ENCODE assay signal across 24 cellular contexts in genomic region chr1:156428772-156429288, GRCh38. TPM values are rescaled to one million over a fixed set of nuclear protein-coding genes. Genes with fewer than 3 reads are reported as not detected.
DNase-seq lines count a peak whose midpoint lies in the region; FAIRE-seq and TF ChIP-seq lines count a peak whose summit lies in the region.
"Had no signal": no experiment of that assay in that cellular context is flagged by ENCODE, and none has a peak within 500 bp of the region (broad histone marks: within the 10 kb centered on the region; RNA-seq: fewer than 3 reads in every experiment).

No MANE protein-coding gene starts in this region.

- TF ChIP-seq CTCF in kidney (IDR thresholded peaks at IDR 0.05; ENCODE audit: borderline replicate concordance, extremely low read depth, insufficient read depth) (no peak), suprapubic skin (IDR thresholded peaks at IDR 0.05) (no peak)

- FAIRE-seq in kidney (lab: Jason Lieb, UNC), result no peak
- FAIRE-seq: GM12878 had no signal

- H3K9me3 ChIP-seq in kidney (ENCODE audit: control insufficient read depth in 1 of 2, low read length in 2 of 2) (no peaks in the 10 kb centered on the region), suprapubic skin (no peaks in the 10 kb centered on the region)
- H3K9me3 ChIP-seq: BE2C had no signal

- H3K4me3 ChIP-seq in kidney (ENCODE audit: low read length in 2 of 2), result no peak overlapping the region
- H3K4me3 ChIP-seq in suprapubic skin, result no peak overlapping the region
- H3K4me3 ChIP-seq: GM12878, GM23248, SK-N-MC had no signal

- WGBS in suprapubic skin, result 12% methylated on average over 4 of the region's 4 CpGs

- H3K4me1 ChIP-seq in kidney (ENCODE audit: control insufficient read depth in 1 of 2, insufficient read depth in 1 of 2, low read depth in 1 of 2, low read length in 2 of 2) (no peaks in the 10 kb centered on the region), suprapubic skin (no peaks in the 10 kb centered on the region)
- H3K4me1 ChIP-seq: BE2C had no signal

- H3K27ac ChIP-seq in cingulate gyrus (ENCODE audit: low read depth, low read length), result peak overlapping the region; percentile 85
- no peak overlapping the region for H3K27ac ChIP-seq in kidney (ENCODE audit: low read depth in 2 of 2, low read length in 2 of 2)
- H3K27ac ChIP-seq in substantia nigra (ENCODE audit: low read depth, low read length, poor library complexity, severe bottlenecking), result peak overlapping the region; percentile 47
- no peak overlapping the region for H3K27ac ChIP-seq in suprapubic skin
- H3K27ac ChIP-seq: GM23248, RWPE1, SK-N-MC had no signal

- TF ChIP-seq EP300 in suprapubic skin (IDR thresholded peaks at IDR 0.05), result no peak

- H3K36me3 ChIP-seq in kidney (ENCODE audit: control insufficient read depth in 1 of 2, insufficient read depth in 2 of 2, low read length in 2 of 2), result no peaks in the 10 kb centered on the region
- H3K36me3 ChIP-seq in suprapubic skin, result no peaks in the 10 kb centered on the region
- H3K36me3 ChIP-seq: BE2C had no signal

- TF ChIP-seq POLR2A in suprapubic skin (IDR thresholded peaks at IDR 0.05), result no peak

- intact Hi-C loops in kidney (cut with DNase I), result no loop called here

- peaks cover 90% of the 10 kb centered on the region for H3K27me3 ChIP-seq in suprapubic skin

- peak; percentile 97 for DNase-seq in NCI-H82 (lab: John Stamatoyannopoulos, UW)
- peak; percentile 54 for DNase-seq in kidney
- no peak for DNase-seq in substantia nigra (lab: John Stamatoyannopoulos, UW)
- no peak for DNase-seq in ecto neural progenitor cell (ENCODE audit: low spot score)
- DNase-seq in activated T-cell treated with anti-CD3 and anti-CD28 coated beads for 4 hours, result no peak
- no peak for DNase-seq in stimulated activated naive CD4-positive, alpha-beta T cell treated with Interleukin-2 at 50 U/mL for 16 hours (lab: John Stamatoyannopoulos, UW)
- DNase-seq in suprapubic skin (ENCODE audit: low spot score in 2 of 2), result no peak
- DNase-seq: BE2C; CD4-positive, CD25-positive, alpha-beta regulatory T cell; COR-L47; DND-41; Kasumi-1; NCI-H1694; NCI-H2081 treated with DMSO at 0.1 percent for 48 hours; NCI-H446 treated with DMSO at 0.1 percent for 48 hours; NCI-H69; SHP77 treated with DMSO at 0.1 percent for 48 hours had no signal

- no peak overlapping the region for H3K9ac ChIP-seq in kidney (ENCODE audit: low read length in 2 of 2)
- H3K9ac ChIP-seq: GM23248 had no signal

RNA-seq across cellular contexts. Expression of gene RHBG, which starts 59.8 kb away (rescaled TPM):
- total RNA-seq in kidney, result 4.2 TPM
- polyA plus RNA-seq in kidney (ENCODE audit: insufficient read depth, low read depth, low replicate concordance), result 61.9 TPM
- total RNA-seq in suprapubic skin, result 10 to 100 TPM in 1 of 4 donors, 1 to 10 TPM in 3; 7.4 to 14.8 (median 8.1) TPM
- total RNA-seq: A673; CD4-positive, CD25-positive, alpha-beta regulatory T cell; GM12878; GM23248; MCF 10A had no signal
- polyA plus RNA-seq: CD4-positive, CD25-positive, alpha-beta regulatory T cell; GM12878; GM23248 had no signal

Comparison
In these comparisons a context has a peak if more than half of its experiments do, and no peak if none do; other contexts are left out.
1. DNase-seq: peak in NCI-H82 (single experiment) and kidney (single experiment); none in substantia nigra (0 of 49), ecto neural progenitor cell (single experiment), activated T-cell treated with anti-CD3 and anti-CD28 coated beads for 4 hours (single experiment), stimulated activated naive CD4-positive, alpha-beta T cell treated with Interleukin-2 at 50 U/mL for 16 hours (single experiment) and suprapubic skin (0 of 2).
2. H3K27ac ChIP-seq: peak in cingulate gyrus (single experiment) and substantia nigra (single experiment); none in kidney (0 of 2) and suprapubic skin (single experiment).